In genomic region chr7:4445777-4446176, GRCh38 we compare ENCODE assay signal across 22 cellular contexts.
"Had no signal": no experiment of that assay in that cellular context is flagged by ENCODE, and none has a peak within 500 bp of the region (broad histone marks: within the 10 kb centered on the region; RNA-seq: fewer than 3 reads in every experiment).

No MANE protein-coding gene starts in this region.

- H3K27me3 ChIP-seq: MG63, Peyer's patch, SJCRH30 had no signal

- ATAC-seq: Right ventricle myocardium inferior, SK-N-SH treated with all-trans-retinoic acid at 6 μM for 48 hours had no signal

- H3K9me3 ChIP-seq: MG63, Peyer's patch, SJCRH30 had no signal

- H2AFZ ChIP-seq: PC-9 had no signal

- H3K4me2 ChIP-seq: PC-9 had no signal

- H3K4me1 ChIP-seq: Peyer's patch, SJCRH30 had no signal

- H3K36me3 ChIP-seq: MG63, Peyer's patch, SJCRH30 had no signal

- H3K4me3 ChIP-seq: MG63, PC-9, Peyer's patch, SJCRH30 had no signal

- H3K27ac ChIP-seq: PC-9, Peyer's patch, SJCRH30 had no signal

- DNase-seq: Karpas-422, KG1, MG63, NCI-H1092, NCI-H1105 treated with DMSO at 0.1 percent for 48 hours, NCI-H1417 treated with DMSO at 0.1 percent for 48 hours, NCI-H146, NCI-H1694 treated with DMSO at 0.1 percent for 48 hours, NCI-H1930, NCI-H2081, NCI-H2107, NCI-H2227 treated with DMSO at 0.1 percent for 48 hours, NCI-H524, NCI-H69, NCI-H774, OCI-M1, PC-9, Peyer's patch, SHP77 treated with DMSO at 0.1 percent for 48 hours, SJCRH30 had no signal
